14 cellular contexts compared by ENCODE assay signal in the genomic region with DNA sequence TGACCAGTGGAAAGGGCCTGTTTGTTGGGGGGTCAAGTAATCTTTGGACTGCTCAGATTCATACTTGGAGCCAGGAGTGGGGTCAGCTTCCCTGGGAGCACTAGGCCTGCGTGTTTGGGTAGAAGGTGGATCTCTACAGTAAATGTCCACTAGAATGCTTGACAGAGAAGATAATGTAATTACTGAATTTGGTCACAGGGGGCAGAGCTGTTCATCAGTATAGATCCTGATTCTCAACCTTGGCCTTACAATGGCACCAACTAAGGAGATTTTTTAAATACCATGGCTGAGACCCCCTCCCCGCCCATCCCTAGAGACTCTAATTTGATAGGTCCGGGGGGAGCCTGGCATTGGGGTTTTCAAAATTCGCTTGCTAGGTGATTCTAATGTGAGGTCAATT.
DNase-seq lines count a peak whose midpoint lies in the region; ATAC-seq, FAIRE-seq and TF ChIP-seq lines count a peak whose summit lies in the region.
"Had no signal": no experiment of that assay in that cellular context is flagged by ENCODE, and none has a peak within 500 bp of the region (broad histone marks: within the 10 kb centered on the region; RNA-seq: fewer than 3 reads in every experiment).

No MANE protein-coding gene starts in this region.

- no peak overlapping the region for H3K4me3 Mint-ChIP-seq in mesothelial cell of epicardium

- no peak overlapping the region for H3K4me3 ChIP-seq in GM12878
- H3K4me3 ChIP-seq: body of pancreas, esophagus squamous epithelium had no signal

- in situ Hi-C loops in GM12878 (cut with MboI), result no loop called here
- in situ Hi-C loops in G401 (cut with HindIII; ENCODE audit: low sequenced_read_pairs), result no loop called here

- SMC1A ChIA-PET in GM12878 (lab: Charles Lee; ENCODE audit: uncharacterized antibody, unreplicated experiment), result no interaction called here

- H3K27ac ChIP-seq in GM12878 (ENCODE audit: control insufficient read depth, insufficient read depth), result no peak overlapping the region
- H3K27ac ChIP-seq: body of pancreas, esophagus squamous epithelium had no signal

- H3K9ac ChIP-seq in GM12878 (ENCODE audit: control insufficient read depth, insufficient read depth, low read length), result no peak overlapping the region

- no peaks in the 10 kb centered on the region for H3K27me3 Mint-ChIP-seq in mesothelial cell of epicardium (ENCODE audit: low read depth)

- no peaks in the 10 kb centered on the region for H4K20me1 ChIP-seq in GM12878 (ENCODE audit: control insufficient read depth, insufficient read depth)

- 23% methylated on average over 4 of the region's 4 CpGs for WGBS in GM12878 (ENCODE audit: insufficient coverage, insufficient replicate concordance, low lambda C conversion rate, missing lambda C conversion rate)

- BruUV-seq in GM12878 (replicated peaks; lab: Mats Ljungman, UMichigan), result no TSS peak

- H3K36me3 ChIP-seq in GM12878 (ENCODE audit: control insufficient read depth in 2 of 2, insufficient read depth in 2 of 2, low read length in 1 of 2), result no peaks in the 10 kb centered on the region
- H3K36me3 ChIP-seq: esophagus squamous epithelium had no signal

- CTCF ChIA-PET in GM12878 (lab: Yijun Ruan, JAX), result no interaction called here

- H3K27me3 ChIP-seq in GM12878 (replicated peaks in 1 of 2; ENCODE audit: control insufficient read depth in 2 of 2, insufficient read depth in 2 of 2, low read length in 1 of 2), result no peaks in the 10 kb centered on the region
- H3K27me3 ChIP-seq: body of pancreas, esophagus squamous epithelium had no signal

- H2AFZ ChIP-seq in GM12878 (ENCODE audit: control insufficient read depth, low read depth, low read length), result no peak overlapping the region

- peaks cover 7% of the 10 kb centered on the region for H3K4me1 Mint-ChIP-seq in mesothelial cell of epicardium

- H3K27ac Mint-ChIP-seq in mesothelial cell of epicardium, result no peak overlapping the region

- no peaks in the 10 kb centered on the region; the same call in 2 of the 3 replicates for H3K9me3 ChIP-seq in GM12878 (replicated peaks; ENCODE audit: control insufficient read depth, insufficient read depth, low read length)
- H3K9me3 ChIP-seq: body of pancreas, esophagus squamous epithelium had no signal

- TF ChIP-seq EP300 in GM12878 (IDR thresholded peaks at IDR 0.05; ENCODE audit: borderline replicate concordance in 1 of 2, control insufficient read depth in 1 of 2, low read depth in 2 of 2, low read length in 2 of 2), result no peak

- intact Hi-C loops in GM12878 (cut with micrococcal nuclease; ENCODE audit: unreplicated experiment), result no loop called here

- no peaks in the 10 kb centered on the region for H3K9me3 Mint-ChIP-seq in mesothelial cell of epicardium

- RAD21 ChIA-PET in GM12878 (lab: Charles Lee; ENCODE audit: unreplicated experiment), result interaction anchor here (1.2 kb wide), 1 partner anchor 218 kb away, joined by 3 read pairs; a partner anchor contains a TSS

- H3K36me3 Mint-ChIP-seq in mesothelial cell of epicardium, result no peaks in the 10 kb centered on the region

- H3K4me2 ChIP-seq in GM12878 (ENCODE audit: control insufficient read depth, insufficient read depth), result no peak overlapping the region

- no peak for TF ChIP-seq RAD21 in GM12878 (IDR thresholded peaks at IDR 0.05; ENCODE audit: insufficient read depth, low read depth, low read length)

- no peaks in the 10 kb centered on the region for H3K4me1 ChIP-seq in GM12878 (ENCODE audit: control insufficient read depth, insufficient read depth, low read length)
- H3K4me1 ChIP-seq: body of pancreas, esophagus squamous epithelium had no signal

- FAIRE-seq in GM12878 (lab: Jason Lieb, UNC), result no peak

- no peak for TF ChIP-seq POLR2A in GM12878 (IDR thresholded peaks at IDR 0.05; ENCODE audit: low read depth, low read length)

- POLR2A ChIA-PET in GM12878 (lab: Charles Lee), result no interaction called here

- peak; percentile 21 for DNase-seq in ELR (ENCODE audit: low read depth)
- peak; percentile 9 for DNase-seq in HuH-7 (ENCODE audit: low spot score)
- no peak for DNase-seq in GM12878 (ENCODE audit: low read depth, low spot score)
- no peak for DNase-seq in mesothelial cell of epicardium (ENCODE audit: low spot score in 2 of 2, unreplicated experiment in 2 of 2)
- DNase-seq in stimulated activated naive CD4-positive, alpha-beta T cell (lab: John Stamatoyannopoulos, UW), result no peak
- DNase-seq in G401 (ENCODE audit: low spot score), result no peak
- DNase-seq: body of pancreas, esophagus squamous epithelium, left ventricle myocardium superior, NCI-H446 treated with DMSO at 0.1 percent for 48 hours, right cardiac atrium, T-helper 9 cell had no signal

- ATAC-seq in GM12878 (peak; percentile 52; the same call in 1 of the 3 replicates), HG03378 (IDR thresholded peaks at IDR 0.05; ENCODE audit: unreplicated experiment) (no peak), HG03432 (IDR thresholded peaks at IDR 0.05; ENCODE audit: unreplicated experiment) (no peak)
- ATAC-seq: body of pancreas, left ventricle myocardium superior, right cardiac atrium had no signal

- TF ChIP-seq CTCF in GM12878 (IDR thresholded peaks at IDR 0.05 in 2 of 3, conservative IDR thresholded peaks at IDR 0.05 in 1 of 3; ENCODE audit: control insufficient read depth in 2 of 3, extremely low read depth in 1 of 3, insufficient read depth in 1 of 3, low read depth in 3 of 3, low read length in 3 of 3) (peak in 2 of 3 experiments; percentile 36 to 40; a peak in 4 of 6 replicates), mesothelial cell of epicardium (IDR thresholded peaks at IDR 0.05; ENCODE audit: unreplicated experiment) (peak; percentile 24)

- H3K79me2 ChIP-seq in GM12878 (ENCODE audit: control insufficient read depth, insufficient read depth, low read length), result no peaks in the 10 kb centered on the region

TF ChIP-seq in GM12878, 131 proteins besides CTCF, POLR2A, EP300 and RAD21:
- no peak for TF ChIP-seq ZZZ3 (IDR thresholded peaks at IDR 0.05; ENCODE audit: control insufficient read depth, insufficient read length, low read depth)
- TF ChIP-seq POU2F2 (IDR thresholded peaks at IDR 0.05; ENCODE audit: borderline replicate concordance, low read depth, low read length), result no peak
- no peak for TF ChIP-seq IKZF1 (conservative IDR thresholded peaks at IDR 0.05)
- no peak for TF ChIP-seq NFYA (IDR thresholded peaks at IDR 0.05; ENCODE audit: borderline replicate concordance, low read depth, low read length)
- TF ChIP-seq CHD4 (IDR thresholded peaks at IDR 0.05), result no peak
- TF ChIP-seq GATAD2B (conservative IDR thresholded peaks at IDR 0.05; ENCODE audit: low read depth), result no peak
- TF ChIP-seq, protein P1, sequence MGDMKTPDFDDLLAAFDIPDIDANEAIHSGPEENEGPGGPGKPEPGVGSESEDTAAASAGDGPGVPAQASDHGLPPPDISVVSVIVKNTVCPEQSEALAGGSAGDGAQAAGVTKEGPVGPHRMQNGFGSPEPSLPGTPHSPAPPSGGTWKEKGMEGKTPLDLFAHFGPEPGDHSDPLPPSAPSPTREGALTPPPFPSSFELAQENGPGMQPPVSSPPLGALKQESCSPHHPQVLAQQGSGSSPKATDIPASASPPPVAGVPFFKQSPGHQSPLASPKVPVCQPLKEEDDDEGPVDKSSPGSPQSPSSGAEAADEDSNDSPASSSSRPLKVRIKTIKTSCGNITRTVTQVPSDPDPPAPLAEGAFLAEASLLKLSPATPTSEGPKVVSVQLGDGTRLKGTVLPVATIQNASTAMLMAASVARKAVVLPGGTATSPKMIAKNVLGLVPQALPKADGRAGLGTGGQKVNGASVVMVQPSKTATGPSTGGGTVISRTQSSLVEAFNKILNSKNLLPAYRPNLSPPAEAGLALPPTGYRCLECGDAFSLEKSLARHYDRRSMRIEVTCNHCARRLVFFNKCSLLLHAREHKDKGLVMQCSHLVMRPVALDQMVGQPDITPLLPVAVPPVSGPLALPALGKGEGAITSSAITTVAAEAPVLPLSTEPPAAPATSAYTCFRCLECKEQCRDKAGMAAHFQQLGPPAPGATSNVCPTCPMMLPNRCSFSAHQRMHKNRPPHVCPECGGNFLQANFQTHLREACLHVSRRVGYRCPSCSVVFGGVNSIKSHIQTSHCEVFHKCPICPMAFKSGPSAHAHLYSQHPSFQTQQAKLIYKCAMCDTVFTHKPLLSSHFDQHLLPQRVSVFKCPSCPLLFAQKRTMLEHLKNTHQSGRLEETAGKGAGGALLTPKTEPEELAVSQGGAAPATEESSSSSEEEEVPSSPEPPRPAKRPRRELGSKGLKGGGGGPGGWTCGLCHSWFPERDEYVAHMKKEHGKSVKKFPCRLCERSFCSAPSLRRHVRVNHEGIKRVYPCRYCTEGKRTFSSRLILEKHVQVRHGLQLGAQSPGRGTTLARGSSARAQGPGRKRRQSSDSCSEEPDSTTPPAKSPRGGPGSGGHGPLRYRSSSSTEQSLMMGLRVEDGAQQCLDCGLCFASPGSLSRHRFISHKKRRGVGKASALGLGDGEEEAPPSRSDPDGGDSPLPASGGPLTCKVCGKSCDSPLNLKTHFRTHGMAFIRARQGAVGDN (IDR thresholded peaks at IDR 0.05), result no peak
- no peak for TF ChIP-seq ZNF207 (IDR thresholded peaks at IDR 0.05; ENCODE audit: borderline replicate concordance)
- TF ChIP-seq EED (IDR thresholded peaks at IDR 0.05; ENCODE audit: low read depth), result no peak
- TF ChIP-seq SMARCA5 (IDR thresholded peaks at IDR 0.05), result no peak
- no peak for TF ChIP-seq TCF12 (IDR thresholded peaks at IDR 0.05; ENCODE audit: low read depth, low read length)
- TF ChIP-seq CHD1 (IDR thresholded peaks at IDR 0.05; ENCODE audit: low read depth, low read length), result no peak

Comparison
In these comparisons a context has a peak if more than half of its experiments do, and no peak if none do; other contexts are left out.
1. DNase-seq: peak in ELR (single experiment) and HuH-7 (single experiment); none in GM12878 (single experiment), mesothelial cell of epicardium (0 of 2), stimulated activated naive CD4-positive, alpha-beta T cell (0 of 6) and G401 (single experiment).